Comparison of ENCODE assay signal across 29 cellular contexts in genomic region chr7:21401944-21402343, GRCh38.
"Had no signal": no experiment of that assay in that cellular context is flagged by ENCODE, and none has a peak within 500 bp of the region (broad histone marks: within the 10 kb centered on the region; RNA-seq: fewer than 3 reads in every experiment).

No MANE protein-coding gene starts in this region.

- ATAC-seq: stimulated activated effector memory CD8-positive, alpha-beta T cell treated with anti-CD3 and anti-CD28 coated beads, Interleukin-12 subunit alpha, Interleukin-12 subunit beta, amount 100 ng/mL, for 72 hours; stimulated activated memory B cell treated with anti-CD40 and anti-IgM and Interleukin-4, amounts not matched to agents 10 μg/mL and 1 μg/mL and 100 μg/mL, for 72 hours; stimulated activated naive B cell treated with anti-CD40 and anti-IgM and Interleukin-4, amounts not matched to agents 10 μg/mL and 1 μg/mL and 100 μg/mL, for 72 hours; stimulated activated naive CD8-positive, alpha-beta T cell treated with anti-CD3 and anti-CD28 coated beads, Interleukin-15, amount 100 ng/mL, for 72 hours; stimulated activated naive CD8-positive, alpha-beta T cell treated with anti-CD3 and anti-CD28 coated beads, Interleukin-15, Interleukin-2, amounts not matched to agents 100 U/mL and 50 U/mL, for 24 hours; upper lobe of right lung had no signal

- H3K4me3 ChIP-seq: stomach, suprapubic skin, testis, thoracic aorta, thyroid gland, tibial artery, tibial nerve, transverse colon, upper lobe of left lung, upper lobe of right lung, uterus, vagina had no signal

- H3K4me1 Mint-ChIP-seq: stimulated activated effector memory CD8-positive, alpha-beta T cell treated with anti-CD3 and anti-CD28 coated beads, Interleukin-12 subunit alpha, Interleukin-12 subunit beta, amount 100 ng/mL, for 72 hours; stimulated activated memory B cell treated with anti-CD40 and anti-IgM and Interleukin-4, amounts not matched to agents 10 μg/mL and 1 μg/mL and 100 μg/mL, for 72 hours; stimulated activated naive B cell treated with anti-CD40 and anti-IgM and Interleukin-4, amounts not matched to agents 10 μg/mL and 1 μg/mL and 100 μg/mL, for 72 hours; stimulated activated naive CD8-positive, alpha-beta T cell treated with anti-CD3 and anti-CD28 coated beads, Interleukin-15, amount 100 ng/mL, for 72 hours had no signal

- FAIRE-seq: urothelium cell line had no signal

- H3K4me1 ChIP-seq: stomach, suprapubic skin, testis, thyroid gland, tibial artery, tibial nerve, transverse colon, upper lobe of left lung, upper lobe of right lung, uterus, vagina had no signal

- H3K36me3 Mint-ChIP-seq: stimulated activated effector memory CD8-positive, alpha-beta T cell treated with anti-CD3 and anti-CD28 coated beads, Interleukin-12 subunit alpha, Interleukin-12 subunit beta, amount 100 ng/mL, for 72 hours; type B pancreatic cell had no signal

- H3K27ac ChIP-seq: stomach, suprapubic skin, testis, thoracic aorta, thyroid gland, tibial artery, tibial nerve, transverse colon, upper lobe of left lung, upper lobe of right lung, uterus, vagina had no signal

- H3K27ac Mint-ChIP-seq: stimulated activated effector memory CD8-positive, alpha-beta T cell treated with anti-CD3 and anti-CD28 coated beads, Interleukin-12 subunit alpha, Interleukin-12 subunit beta, amount 100 ng/mL, for 72 hours; stimulated activated memory B cell treated with anti-CD40 and anti-IgM and Interleukin-4, amounts not matched to agents 10 μg/mL and 1 μg/mL and 100 μg/mL, for 72 hours; stimulated activated naive B cell treated with anti-CD40 and anti-IgM and Interleukin-4, amounts not matched to agents 10 μg/mL and 1 μg/mL and 100 μg/mL, for 72 hours; stimulated activated naive CD8-positive, alpha-beta T cell treated with anti-CD3 and anti-CD28 coated beads, Interleukin-15, Interleukin-2, amounts not matched to agents 100 ng/mL and 50 ng/mL, for 24 hours; type B pancreatic cell had no signal

- H3K36me3 ChIP-seq: stomach, suprapubic skin, thoracic aorta, thyroid gland, tibial artery, tibial nerve, transverse colon, upper lobe of left lung, upper lobe of right lung, uterus, vagina had no signal

- H3K27me3 ChIP-seq: stomach, suprapubic skin, testis, thyroid gland, tibial artery, tibial nerve, transverse colon, upper lobe of left lung, upper lobe of right lung, uterus, vagina had no signal

- H3K9me3 ChIP-seq: stomach, suprapubic skin, testis, thoracic aorta, thyroid gland, tibial artery, tibial nerve, transverse colon, upper lobe of left lung, upper lobe of right lung, uterus, vagina had no signal

- H3K27me3 Mint-ChIP-seq: stimulated activated memory B cell treated with anti-CD40 and anti-IgM and Interleukin-4, amounts not matched to agents 10 μg/mL and 1 μg/mL and 100 μg/mL, for 72 hours; stimulated activated naive B cell treated with anti-CD40 and anti-IgM and Interleukin-4, amounts not matched to agents 10 μg/mL and 1 μg/mL and 100 μg/mL, for 72 hours; stimulated activated naive CD8-positive, alpha-beta T cell treated with anti-CD3 and anti-CD28 coated beads, Interleukin-15, amount 100 ng/mL, for 72 hours; stimulated activated naive CD8-positive, alpha-beta T cell treated with anti-CD3 and anti-CD28 coated beads, Interleukin-15, Interleukin-2, amounts not matched to agents 100 ng/mL and 50 ng/mL, for 24 hours had no signal

- H3K4me3 Mint-ChIP-seq: stimulated activated effector memory CD8-positive, alpha-beta T cell treated with anti-CD3 and anti-CD28 coated beads, Interleukin-12 subunit alpha, Interleukin-12 subunit beta, amount 100 ng/mL, for 72 hours; stimulated activated memory B cell treated with anti-CD40 and anti-IgM and Interleukin-4, amounts not matched to agents 10 μg/mL and 1 μg/mL and 100 μg/mL, for 72 hours; stimulated activated naive B cell treated with anti-CD40 and anti-IgM and Interleukin-4, amounts not matched to agents 10 μg/mL and 1 μg/mL and 100 μg/mL, for 72 hours; stimulated activated naive CD8-positive, alpha-beta T cell treated with anti-CD3 and anti-CD28 coated beads, Interleukin-15, amount 100 ng/mL, for 72 hours; stimulated activated naive CD8-positive, alpha-beta T cell treated with anti-CD3 and anti-CD28 coated beads, Interleukin-15, Interleukin-2, amounts not matched to agents 100 ng/mL and 50 ng/mL, for 24 hours; type B pancreatic cell had no signal

- DNase-seq: stimulated activated CD4-positive, alpha-beta T cell treated with anti-CD3 and anti-CD28 coated beads, Interleukin-2, amount 100 ng/mL, for 48 hours; stimulated activated CD4-positive, alpha-beta T cell treated with anti-CD3 and anti-CD28 coated beads, Interleukin-4, amount 100 ng/mL, for 1 hour; stimulated activated CD4-positive, alpha-beta T cell treated with anti-CD3 and anti-CD28 coated beads, Interleukin-4, amount 100 ng/mL, for 24 hours; stimulated activated CD4-positive, alpha-beta T cell treated with anti-CD3 and anti-CD28 coated beads, Interleukin-4, amount 100 ng/mL, for 4 hours; stimulated activated CD8-positive, alpha-beta memory T cell treated with anti-CD3 and anti-CD28 coated beads, Interleukin-4, amount 100 ng/mL, for 48 hours; stimulated activated naive B cell treated with anti-CD40 and anti-IgM and Interleukin-4, amounts not matched to agents 10 μg/mL and 1 μg/mL and 100 μg/mL, for 72 hours; stimulated activated naive CD4-positive, alpha-beta T cell; stimulated activated naive CD4-positive, alpha-beta T cell treated with Interleukin-2 at 50 U/mL for 16 hours; stimulated activated naive CD8-positive, alpha-beta T cell treated with anti-CD3 and anti-CD28 coated beads, Interleukin-15, amount 100 ng/mL, for 72 hours; stimulated activated naive CD8-positive, alpha-beta T cell treated with anti-CD3 and anti-CD28 coated beads, Interleukin-15, Interleukin-2, amounts not matched to agents 100 U/mL and 50 U/mL, for 24 hours; stomach; substantia nigra; testis; thyroid gland; tibial artery; transverse colon; trophoblast cell; upper lobe of left lung; upper lobe of right lung; uterus had no signal
